Comparison of ENCODE assay signal across 8 cellular contexts in genomic region chr20:23152308-23152892, GRCh38.
DNase-seq lines count a peak whose midpoint lies in the region; ATAC-seq and TF ChIP-seq lines count a peak whose summit lies in the region.
"Had no signal": no experiment of that assay in that cellular context is flagged by ENCODE, and none has a peak within 500 bp of the region (broad histone marks: within the 10 kb centered on the region; RNA-seq: fewer than 3 reads in every experiment).

No MANE protein-coding gene starts in this region.

- peak; percentile 43 for DNase-seq in HuH-7 (ENCODE audit: low spot score)
- peak; percentile 61 for DNase-seq in astrocyte of the spinal cord (ENCODE audit: low read depth, low spot score)
- DNase-seq in left colon: no peak
- peak; percentile 93 for DNase-seq in thoracic aorta (ENCODE audit: low spot score)
- no peak for DNase-seq in NK-92 treated with Interleukin-12 subunit alpha and Interleukin-12 subunit beta, amount 100 ng/mL, for 24 hours (lab: John Stamatoyannopoulos, UW)
- DNase-seq in stimulated activated CD4-positive, alpha-beta T cell treated with anti-CD3 and anti-CD28 coated beads, Interleukin-4, amount 100 ng/mL, for 24 hours: no peak
- DNase-seq in activated CD4-positive, alpha-beta T cell treated with anti-CD3 and anti-CD28 coated beads for 48 hours: no peak
- DNase-seq: stimulated activated CD4-positive, alpha-beta T cell treated with anti-CD3 and anti-CD28 coated beads, Interleukin-2, amount 100 ng/mL, for 24 hours had no signal

- ATAC-seq in left colon: peak; percentile 72
- peak; percentile 82 for ATAC-seq in thoracic aorta (ENCODE audit: insufficient number of reproducible peaks, low FRiP score, low read depth)

- no peaks in the 10 kb centered on the region for H3K27me3 ChIP-seq in thoracic aorta (replicated peaks; ENCODE audit: insufficient read depth)

- H3K36me3 ChIP-seq in thoracic aorta: no peaks in the 10 kb centered on the region

- H3K9me3 ChIP-seq in thoracic aorta: no peaks in the 10 kb centered on the region

- H3K4me3 ChIP-seq in astrocyte of the spinal cord (ENCODE audit: low read depth, low read length) (no peak overlapping the region), thoracic aorta (no peak overlapping the region)

- peak overlapping the region; percentile 94 to 96 for H3K27ac ChIP-seq in thoracic aorta

- intact Hi-C loops in left colon (cut with DNase I, micrococcal nuclease): no loop called here

- in situ Hi-C loops in astrocyte of the spinal cord (cut with HindIII; ENCODE audit: low sequenced_read_pairs): no loop called here

- TF ChIP-seq CTCF in astrocyte of the spinal cord (IDR thresholded peaks at IDR 0.05; ENCODE audit: low read depth, low read length) (no peak), thoracic aorta (IDR thresholded peaks at IDR 0.05) (no peak)

- H3K4me1 ChIP-seq in thoracic aorta (ENCODE audit: control insufficient read depth in 1 of 2, low read depth in 2 of 2): peaks cover 49 to 96% of the 10 kb centered on the region in 2 donors

Comparison
In these comparisons a context has a peak if more than half of its experiments do, and no peak if none do; other contexts are left out.
1. DNase-seq: peak in HuH-7 (single experiment), astrocyte of the spinal cord (single experiment) and thoracic aorta (single experiment); none in left colon (0 of 2), NK-92 treated with Interleukin-12 subunit alpha and Interleukin-12 subunit beta, amount 100 ng/mL, for 24 hours (single experiment), stimulated activated CD4-positive, alpha-beta T cell treated with anti-CD3 and anti-CD28 coated beads, Interleukin-4, amount 100 ng/mL, for 24 hours (single experiment) and activated CD4-positive, alpha-beta T cell treated with anti-CD3 and anti-CD28 coated beads for 48 hours (single experiment).